In genomic region chr20:19964289-19965263, GRCh38 we compare ENCODE assay signal across 1 cellular context.
TF ChIP-seq lines count a peak whose summit lies in the region.

No MANE protein-coding gene starts in this region.

TF ChIP-seq in HepG2, 621 proteins besides CTCF, POLR2A, EP300 and RAD21 (continued from another document and continues in another):
- TF ChIP-seq ZBTB25 (CRISPR knock-in tag; IDR thresholded peaks at IDR 0.05), result peak; percentile 99
- TF ChIP-seq CHD2 (IDR thresholded peaks at IDR 0.05; ENCODE audit: low read depth, low read length), result no peak
- TF ChIP-seq ATF6 (CRISPR knock-in tag; conservative IDR thresholded peaks at IDR 0.05), result peak; percentile 99; the same call in 1 of the 2 replicates
- TF ChIP-seq BCLAF1 (IDR thresholded peaks at IDR 0.05), result no peak
- TF ChIP-seq ZNF18 (CRISPR knock-in tag; IDR thresholded peaks at IDR 0.05; ENCODE audit: insufficient replicate concordance), result peak; percentile 99
- TF ChIP-seq PHF20 (CRISPR knock-in tag; IDR thresholded peaks at IDR 0.05), result peak; percentile 86
- TF ChIP-seq E2F5 (CRISPR knock-in tag; conservative IDR thresholded peaks at IDR 0.05), result 0 out of 2 replicates have a peak, but pooled peaks have one; percentile 48
- peak; percentile 100 for TF ChIP-seq ZNF362 (CRISPR knock-in tag; IDR thresholded peaks at IDR 0.05; ENCODE audit: borderline replicate concordance)
- peak; percentile 100 for TF ChIP-seq ZNF136 (CRISPR knock-in tag; IDR thresholded peaks at IDR 0.05; ENCODE audit: low read depth)
- peak; percentile 86 for TF ChIP-seq ZFAT (CRISPR knock-in tag; conservative IDR thresholded peaks at IDR 0.05)
- TF ChIP-seq MED8 (CRISPR knock-in tag; IDR thresholded peaks at IDR 0.05; ENCODE audit: insufficient replicate concordance), result peak; percentile 90
- peak; percentile 99 for TF ChIP-seq ZKSCAN8 (CRISPR knock-in tag; IDR thresholded peaks at IDR 0.05; ENCODE audit: borderline replicate concordance)
- peak; percentile 76 for TF ChIP-seq ATF1 (CRISPR knock-in tag; IDR thresholded peaks at IDR 0.05)
- peak; percentile 100 for TF ChIP-seq TIGD3 (CRISPR knock-in tag; IDR thresholded peaks at IDR 0.05; ENCODE audit: borderline replicate concordance)
- peak; percentile 98 for TF ChIP-seq THRA (CRISPR knock-in tag; IDR thresholded peaks at IDR 0.05; ENCODE audit: borderline replicate concordance)
- TF ChIP-seq CBX5 (CRISPR knock-in tag; IDR thresholded peaks at IDR 0.05; ENCODE audit: borderline replicate concordance), result peak; percentile 100
- peak; percentile 92; the same call in 1 of the 2 replicates for TF ChIP-seq ZNF17 (CRISPR knock-in tag; IDR thresholded peaks at IDR 0.05)
- peak; percentile 100 for TF ChIP-seq TARDBP (CRISPR knock-in tag; IDR thresholded peaks at IDR 0.05)
- peak; percentile 93 for TF ChIP-seq PATZ1 (CRISPR knock-in tag; IDR thresholded peaks at IDR 0.05)
- peak; percentile 98 for TF ChIP-seq TERF1 (CRISPR knock-in tag; IDR thresholded peaks at IDR 0.05)
- peak; percentile 100 for TF ChIP-seq ZBTB7A (CRISPR knock-in tag; IDR thresholded peaks at IDR 0.05)
- peak; percentile 98 for TF ChIP-seq ZBTB44 (CRISPR knock-in tag; IDR thresholded peaks at IDR 0.05)
- TF ChIP-seq MXD3 (CRISPR knock-in tag; IDR thresholded peaks at IDR 0.05), result peak; percentile 100
- peak; percentile 98 for TF ChIP-seq ZNF3 (CRISPR knock-in tag; IDR thresholded peaks at IDR 0.05)
- TF ChIP-seq KDM6A (CRISPR knock-in tag; IDR thresholded peaks at IDR 0.05; ENCODE audit: low read depth), result peak; percentile 99
- TF ChIP-seq ZC3H13 (CRISPR knock-in tag; IDR thresholded peaks at IDR 0.05), result peak; percentile 100
- peak; percentile 84 for TF ChIP-seq HNF1A (IDR thresholded peaks at IDR 0.05; ENCODE audit: low read depth)
- peak; percentile 95 for TF ChIP-seq HNF1A (CRISPR knock-in tag; IDR thresholded peaks at IDR 0.05; ENCODE audit: borderline replicate concordance)
- TF ChIP-seq PHF21A (CRISPR knock-in tag; IDR thresholded peaks at IDR 0.05), result peak; percentile 99
- peak; percentile 100 for TF ChIP-seq REPIN1 (CRISPR knock-in tag; IDR thresholded peaks at IDR 0.05; ENCODE audit: borderline replicate concordance, low read depth)
- no peak for TF ChIP-seq ZFP36 (IDR thresholded peaks at IDR 0.05; ENCODE audit: borderline replicate concordance, low read depth, low read length, partially characterized antibody)
